2 cellular contexts compared by ENCODE assay signal in genomic region chr17:82225368-82226029, GRCh38.
TF ChIP-seq lines count a peak whose summit lies in the region.

No MANE protein-coding gene starts in this region.

TF ChIP-seq in HEK293, 187 proteins besides CTCF, POLR2A, EP300 and RAD21:
- TF ChIP-seq ZNF600 (tag by site-specific recombination; IDR thresholded peaks at IDR 0.05), result 0 out of 2 replicates have a peak, but pooled peaks have one; percentile 33
- TF ChIP-seq ZNF211 (tag by site-specific recombination; IDR thresholded peaks at IDR 0.05; ENCODE audit: low read depth), result no peak
TF ChIP-seq in HEK293: peak in this region for 1.

TF ChIP-seq in K562, 482 proteins besides CTCF, POLR2A, EP300 and RAD21:
- TF ChIP-seq PRPF4 (IDR thresholded peaks at IDR 0.05; ENCODE audit: insufficient read depth, low read depth, low read length, poor library complexity, severe bottlenecking) (no peak), MAX (CRISPR knock-in tag; IDR thresholded peaks at IDR 0.05) (no peak), ZNF134 (CRISPR knock-in tag; conservative IDR thresholded peaks at IDR 0.05) (no peak), CGGBP1 (CRISPR knock-in tag; IDR thresholded peaks at IDR 0.05) (no peak), ZNF592 (IDR thresholded peaks at IDR 0.05) (no peak), VEZF1 (CRISPR knock-in tag; IDR thresholded peaks at IDR 0.05) (peak; percentile 21; the same call in 1 of the 2 replicates), THAP12 (CRISPR knock-in tag; IDR thresholded peaks at IDR 0.05) (0 out of 2 replicates have a peak, but pooled peaks have one; percentile 7), ZNF263 (CRISPR knock-in tag; IDR thresholded peaks at IDR 0.05; ENCODE audit: borderline replicate concordance) (peak; percentile 1; the same call in 1 of the 2 replicates), HNRNPH1 (optimal IDR thresholded peaks at IDR 0.05; ENCODE audit: low read depth, low read length) (no peak), ZBTB12 (CRISPR knock-in tag; IDR thresholded peaks at IDR 0.05) (no peak), ZBTB11 (CRISPR knock-in tag; IDR thresholded peaks at IDR 0.05) (0 out of 6 replicates have a peak, but pooled peaks of 1 of the 3 experiments have one; percentile 52), ARID3B (CRISPR knock-in tag; IDR thresholded peaks at IDR 0.05; ENCODE audit: borderline replicate concordance) (no peak), ZNF766 (CRISPR knock-in tag; conservative IDR thresholded peaks at IDR 0.05) (0 out of 2 replicates have a peak, but pooled peaks have one; percentile 19), ZBTB33 (CRISPR knock-in tag; IDR thresholded peaks at IDR 0.05) (peak; percentile 67; the same call in 1 of the 2 replicates), ZNF449 (CRISPR knock-in tag; IDR thresholded peaks at IDR 0.05) (no peak), CLOCK (CRISPR knock-in tag; IDR thresholded peaks at IDR 0.05; ENCODE audit: borderline replicate concordance) (no peak), KLF6 (CRISPR knock-in tag; IDR thresholded peaks at IDR 0.05; ENCODE audit: borderline replicate concordance) (no peak), POLR2H (tag; IDR thresholded peaks at IDR 0.05; ENCODE audit: low read depth) (no peak)
